In genomic region chr3:66211779-66212178, GRCh38 we compare ENCODE assay signal across 22 cellular contexts. TPM values are rescaled to one million over a fixed set of nuclear protein-coding genes. Genes with fewer than 3 reads are reported as not detected.
A peak's percentile ranks its signal among the peaks of the same experiment; 100 is the strongest.
DNase-seq lines count a peak whose midpoint lies in the region; ATAC-seq and TF ChIP-seq lines count a peak whose summit lies in the region.
"Had no signal": no experiment of that assay in that cellular context is flagged by ENCODE, and none has a peak within 500 bp of the region (broad histone marks: within the 10 kb centered on the region; RNA-seq: fewer than 3 reads in every experiment).

No MANE protein-coding gene starts in this region.

- peak; percentile 69 for ATAC-seq in GM19035 (IDR thresholded peaks at IDR 0.05; ENCODE audit: unreplicated experiment)
- ATAC-seq in HG02870 (IDR thresholded peaks at IDR 0.05; ENCODE audit: unreplicated experiment) = peak; percentile 86
- no peak for ATAC-seq in GM21515 (IDR thresholded peaks at IDR 0.05; ENCODE audit: unreplicated experiment)
- ATAC-seq: activated T-cell treated with anti-CD3 and anti-CD28 coated beads, Interleukin-2, amount 50 U/mL, for 4 hours; foreskin keratinocyte; left colon; T-cell had no signal

- H3K36me3 ChIP-seq in Karpas-422 (ENCODE audit: insufficient read depth, low read length) (no peaks in the 10 kb centered on the region), subcutaneous abdominal adipose tissue (ENCODE audit: control insufficient read depth in 5 of 5, insufficient read depth in 5 of 5, low read length in 5 of 5) (no peaks in the 10 kb centered on the region)
- H3K36me3 ChIP-seq: breast epithelium, SJSA1, vagina had no signal

- H3K27ac ChIP-seq in Karpas-422 (ENCODE audit: low read length) (no peak overlapping the region), subcutaneous abdominal adipose tissue (ENCODE audit: low read depth, low read length) (peak overlapping the region; percentile 33)
- H3K27ac ChIP-seq: breast epithelium, C4-2B, foreskin keratinocyte, SJSA1, vagina had no signal

- H3K79me2 ChIP-seq in Karpas-422 (ENCODE audit: low read length) = no peaks in the 10 kb centered on the region

- H3K4me2 ChIP-seq in Karpas-422 (ENCODE audit: low read depth, low read length, poor library complexity, severe bottlenecking) = no peak overlapping the region

- no peak for TF ChIP-seq CTCF in GM13977 (IDR thresholded peaks at IDR 0.05; ENCODE audit: extremely low read depth, insufficient read depth, missing control alignments)

- no peaks in the 10 kb centered on the region for H3K27me3 ChIP-seq in Karpas-422 (ENCODE audit: low read length)
- no peaks in the 10 kb centered on the region for H3K27me3 ChIP-seq in subcutaneous abdominal adipose tissue (ENCODE audit: control insufficient read depth in 5 of 5, insufficient read depth in 4 of 5, low read length in 5 of 5)
- H3K27me3 ChIP-seq: breast epithelium, SJSA1, vagina had no signal

- H3K9me3 ChIP-seq in Karpas-422 (ENCODE audit: low read length) (no peaks in the 10 kb centered on the region), subcutaneous abdominal adipose tissue (ENCODE audit: control insufficient read depth in 5 of 5, low read length in 5 of 5) (peaks cover 0 to 4% (median 0%) of the 10 kb centered on the region in 5 donors)
- H3K9me3 ChIP-seq: breast epithelium, SJSA1, vagina had no signal

- H3K4me1 ChIP-seq in Karpas-422 (ENCODE audit: low read length) (no peaks in the 10 kb centered on the region), subcutaneous abdominal adipose tissue (ENCODE audit: control insufficient read depth in 5 of 5, insufficient read depth in 5 of 5, low read length in 5 of 5) (peaks cover 0 to 13% (median 7%) of the 10 kb centered on the region in 5 donors)
- H3K4me1 ChIP-seq: breast epithelium, foreskin keratinocyte, SJSA1, vagina had no signal

- H3K4me3 ChIP-seq in Karpas-422 (ENCODE audit: low read length) (no peak overlapping the region), subcutaneous abdominal adipose tissue (ENCODE audit: low read depth in 1 of 5, low read length in 5 of 5) (no peak overlapping the region)
- H3K4me3 ChIP-seq: breast epithelium, SJSA1, vagina had no signal

- H4K20me1 ChIP-seq in Karpas-422 (ENCODE audit: insufficient read depth, low read depth, low read length) = no peaks in the 10 kb centered on the region

- DNase-seq in Karpas-422 (peak; percentile 16), GM13977 (ENCODE audit: low spot score) (no peak), NCI-H1048 (lab: John Stamatoyannopoulos, UW) (no peak)
- DNase-seq: activated naive CD4-positive, alpha-beta T cell treated with Interleukin-2 at 50 U/mL for 16 hours; activated T-cell treated with anti-CD3 and anti-CD28 coated beads, Interleukin-2, amount 50 U/mL, for 4 hours; amniotic stem cell; Calu3; effector CD4-positive, alpha-beta T cell; foreskin keratinocyte; H9; KG1; left colon; substantia nigra; T-cell had no signal

- H3K9me2 ChIP-seq in Karpas-422 (replicated peaks; ENCODE audit: insufficient read depth, low read length) = no peaks in the 10 kb centered on the region

- H2AFZ ChIP-seq in Karpas-422 (ENCODE audit: low read length) = no peak overlapping the region

- in situ Hi-C loops in GM13977 (cut with MboI; ENCODE audit: low pct_unique_long_range_greater_than_20kb, low sequenced_read_pairs, unreplicated experiment) = no loop called here

- no peak overlapping the region for H3K9ac ChIP-seq in Karpas-422 (ENCODE audit: low read length)
- peak overlapping the region in 2 of 5 donors; percentile 5 to 6 for H3K9ac ChIP-seq in subcutaneous abdominal adipose tissue (ENCODE audit: low read length in 5 of 5)

RNA-seq across cellular contexts. Expression of gene SLC25A26, which starts 9.0 kb away (rescaled TPM):
- 23.2 and 42.1 TPM in 2 replicates for total RNA-seq in Karpas-422 (2014; rRNA removed; shearing (Covaris generic); ENCODE audit: low replicate concordance)
